ENCODE assay signal across 9 cellular contexts in genomic region chr21:36699546-36700294, GRCh38. TPM values are rescaled to one million over a fixed set of nuclear protein-coding genes. Genes with fewer than 3 reads are reported as not detected.
DNase-seq lines count a peak whose midpoint lies in the region; ATAC-seq and TF ChIP-seq lines count a peak whose summit lies in the region.
"Had no signal": no experiment of that assay in that cellular context is flagged by ENCODE, and none has a peak within 500 bp of the region (broad histone marks: within the 10 kb centered on the region; RNA-seq: fewer than 3 reads in every experiment).

No MANE protein-coding gene starts in this region.

- H3K4me1 Mint-ChIP-seq in activated CD8-positive, alpha-beta T cell treated with anti-CD3 and anti-CD28 coated beads, Interleukin-2, amount 10 ng/mL, durations not matched to agents 7 days and 5 days (ENCODE audit: low read depth): peaks cover 19% of the 10 kb centered on the region

- H3K27ac ChIP-seq in heart left ventricle (no peak overlapping the region), lower lobe of right lung (no peak overlapping the region), urinary bladder (ENCODE audit: low read depth) (no peak overlapping the region)

- no peak overlapping the region for H3K27ac Mint-ChIP-seq in activated CD8-positive, alpha-beta T cell treated with anti-CD3 and anti-CD28 coated beads, Interleukin-2, amount 10 ng/mL, durations not matched to agents 7 days and 5 days

- WGBS in heart left ventricle, 4 donors: 3 to 7% (median 5%) methylated on average over 44 to 67 of the region's 67 CpGs
- 4% methylated on average over 67 of the region's 67 CpGs for WGBS in urinary bladder

- DNase-seq in heart left ventricle (no peak), left ventricle myocardium superior (no peak), lower lobe of right lung (no peak), NCI-H2107 treated with DMSO at 0.1 percent for 48 hours (lab: John Stamatoyannopoulos, UW; ENCODE audit: unreplicated experiment) (no peak), COR-L47 (lab: John Stamatoyannopoulos, UW) (no peak)
- DNase-seq in activated CD8-positive, alpha-beta T cell treated with anti-CD3 and anti-CD28 coated beads, Interleukin-2, amount 10 ng/mL, durations not matched to agents 7 days and 5 days: no peak
- DNase-seq: NK-92 treated with Interleukin-12 subunit alpha and Interleukin-12 subunit beta, amount 100 ng/mL, for 24 hours had no signal

- no peaks in the 10 kb centered on the region for H3K9me3 ChIP-seq in heart left ventricle
- H3K9me3 ChIP-seq in lower lobe of right lung: no peaks in the 10 kb centered on the region

- H3K36me3 ChIP-seq in heart left ventricle (no peaks in the 10 kb centered on the region), lower lobe of right lung (no peaks in the 10 kb centered on the region), urinary bladder (ENCODE audit: insufficient read depth) (no peaks in the 10 kb centered on the region)

- POLR2A ChIA-PET in activated CD8-positive, alpha-beta T cell treated with anti-CD3 and anti-CD28 coated beads, Interleukin-2, amount 10 ng/mL, durations not matched to agents 7 days and 5 days (lab: Charles Lee): no interaction called here

- H3K9me3 Mint-ChIP-seq in activated CD8-positive, alpha-beta T cell treated with anti-CD3 and anti-CD28 coated beads, Interleukin-2, amount 10 ng/mL, durations not matched to agents 7 days and 5 days (ENCODE audit: insufficient read depth): no peaks in the 10 kb centered on the region

- H3K4me3 Mint-ChIP-seq in activated CD8-positive, alpha-beta T cell treated with anti-CD3 and anti-CD28 coated beads, Interleukin-2, amount 10 ng/mL, durations not matched to agents 7 days and 5 days: peak overlapping the region; percentile 9

- H3K27me3 ChIP-seq in heart left ventricle (peaks cover 90 to 100% (median 100%) of the 10 kb centered on the region in 9 donors), lower lobe of right lung (ENCODE audit: low read depth) (peaks cover 100% of the 10 kb centered on the region)

- intact Hi-C loops in heart left ventricle (cut with DNase I) (no loop called here), left ventricle myocardium superior (cut with micrococcal nuclease) (no loop called here), lower lobe of right lung (cut with DNase I) (no loop called here)

- TF ChIP-seq POLR2A in heart left ventricle (IDR thresholded peaks at IDR 0.05): no peak

- peaks cover 70% of the 10 kb centered on the region for H3K27me3 Mint-ChIP-seq in activated CD8-positive, alpha-beta T cell treated with anti-CD3 and anti-CD28 coated beads, Interleukin-2, amount 10 ng/mL, durations not matched to agents 7 days and 5 days (ENCODE audit: low read depth)

- H3K36me3 Mint-ChIP-seq in activated CD8-positive, alpha-beta T cell treated with anti-CD3 and anti-CD28 coated beads, Interleukin-2, amount 10 ng/mL, durations not matched to agents 7 days and 5 days (ENCODE audit: low read depth): peaks cover 2% of the 10 kb centered on the region

- H3K4me3 ChIP-seq in heart left ventricle: peak overlapping the region in 11 of 12 donors; percentile 28 to 56 (median 50)
- H3K4me3 ChIP-seq in lower lobe of right lung: peak overlapping the region; percentile 44
- H3K4me3 ChIP-seq in urinary bladder (ENCODE audit: low read depth, low read length): peak overlapping the region; percentile 39

- CTCF ChIA-PET in activated CD8-positive, alpha-beta T cell treated with anti-CD3 and anti-CD28 coated beads, Interleukin-2, amount 10 ng/mL, durations not matched to agents 7 days and 5 days (lab: Charles Lee): no interaction called here

- H3K4me1 ChIP-seq in heart left ventricle: peaks cover 15 to 65% (median 44%) of the 10 kb centered on the region in 12 donors
- peaks cover 56% of the 10 kb centered on the region for H3K4me1 ChIP-seq in lower lobe of right lung
- peaks cover 6% of the 10 kb centered on the region for H3K4me1 ChIP-seq in urinary bladder (ENCODE audit: insufficient read depth)

- ATAC-seq in heart left ventricle (no peak), left ventricle myocardium superior (no peak), lower lobe of right lung (no peak), GM18870 (IDR thresholded peaks at IDR 0.05; ENCODE audit: unreplicated experiment) (no peak)
- ATAC-seq in activated CD8-positive, alpha-beta T cell treated with anti-CD3 and anti-CD28 coated beads, Interleukin-2, amount 10 ng/mL, durations not matched to agents 7 days and 5 days: no peak

- TF ChIP-seq CTCF in heart left ventricle (IDR thresholded peaks at IDR 0.05) (no peak), lower lobe of right lung (IDR thresholded peaks at IDR 0.05) (no peak)

RNA-seq across cellular contexts. Expression of gene SIM2, which starts 0.8 kb away (rescaled TPM):
- total RNA-seq in heart left ventricle (under 1 TPM in 2 of 9 donors, not detected in 7; 0.15 to 0.88 TPM), left ventricle myocardium superior (not detected), lower lobe of right lung (not detected), urinary bladder (0.63 TPM)
- polyA plus RNA-seq in heart left ventricle (under 1 TPM in 1 of 2 donors, not detected in 1; 0.01 TPM), urinary bladder (0.06 TPM)
- not detected for total RNA-seq in activated CD8-positive, alpha-beta T cell treated with anti-CD3 and anti-CD28 coated beads, Interleukin-2, amount 10 ng/mL, durations not matched to agents 7 days and 5 days
